In the genomic region with DNA sequence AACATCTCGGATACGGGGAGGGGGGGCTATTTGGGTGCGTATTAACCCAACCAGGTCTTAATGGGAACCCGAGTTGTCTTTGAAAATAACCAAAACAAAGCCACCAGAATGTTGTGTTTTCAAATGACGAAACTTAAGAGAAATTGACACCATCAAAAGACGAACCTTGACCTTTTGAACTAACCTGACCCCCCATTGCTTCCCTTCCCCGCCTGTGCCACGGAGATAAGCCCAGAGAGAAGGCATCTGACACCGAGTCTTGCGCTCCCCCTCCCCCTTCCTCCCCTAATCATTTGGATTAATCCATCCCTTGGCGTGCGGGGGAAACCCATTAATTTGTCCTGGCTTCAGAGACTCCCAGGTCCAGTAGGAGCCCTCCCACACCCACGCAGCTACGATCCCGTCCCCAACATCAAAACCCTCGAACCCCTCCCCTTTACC, we compare ENCODE assay signal across 1 cellular context.
TF ChIP-seq lines count a peak whose summit lies in the region.

No MANE protein-coding gene starts in this region.

TF ChIP-seq in HepG2, 621 proteins besides CTCF, POLR2A, EP300 and RAD21 (continued from another document):
- TF ChIP-seq AKNA (CRISPR knock-in tag; IDR thresholded peaks at IDR 0.05; ENCODE audit: borderline replicate concordance) (no peak), KDM2A (CRISPR knock-in tag; IDR thresholded peaks at IDR 0.05; ENCODE audit: borderline replicate concordance, low read depth) (no peak), PATZ1 (CRISPR knock-in tag; IDR thresholded peaks at IDR 0.05) (peak; percentile 64; the same call in 1 of the 2 replicates), POGZ (CRISPR knock-in tag; IDR thresholded peaks at IDR 0.05) (no peak; the same call in 1 of the 2 replicates), ZNF256 (CRISPR knock-in tag; conservative IDR thresholded peaks at IDR 0.05) (no peak), ZNF709 (CRISPR knock-in tag; IDR thresholded peaks at IDR 0.05) (0 out of 2 replicates have a peak, but pooled peaks have one; percentile 25), KDM1A (CRISPR knock-in tag; IDR thresholded peaks at IDR 0.05) (no peak), MAZ (IDR thresholded peaks at IDR 0.05; ENCODE audit: borderline replicate concordance, low read depth, low read length) (no peak), MAZ (CRISPR knock-in tag; IDR thresholded peaks at IDR 0.05; ENCODE audit: low read depth) (peak; percentile 52), NCOR1 (IDR thresholded peaks at IDR 0.05; ENCODE audit: borderline replicate concordance, low read length) (peak; percentile 69; the same call in 1 of the 2 replicates), HNF4G (IDR thresholded peaks at IDR 0.05; ENCODE audit: borderline replicate concordance, low read depth, low read length) (peak; percentile 81), HNF4G (CRISPR knock-in tag; IDR thresholded peaks at IDR 0.05; ENCODE audit: borderline replicate concordance, low read depth) (no peak), ZNF569 (CRISPR knock-in tag; IDR thresholded peaks at IDR 0.05; ENCODE audit: borderline replicate concordance) (no peak)
- TF ChIP-seq, protein P1, sequence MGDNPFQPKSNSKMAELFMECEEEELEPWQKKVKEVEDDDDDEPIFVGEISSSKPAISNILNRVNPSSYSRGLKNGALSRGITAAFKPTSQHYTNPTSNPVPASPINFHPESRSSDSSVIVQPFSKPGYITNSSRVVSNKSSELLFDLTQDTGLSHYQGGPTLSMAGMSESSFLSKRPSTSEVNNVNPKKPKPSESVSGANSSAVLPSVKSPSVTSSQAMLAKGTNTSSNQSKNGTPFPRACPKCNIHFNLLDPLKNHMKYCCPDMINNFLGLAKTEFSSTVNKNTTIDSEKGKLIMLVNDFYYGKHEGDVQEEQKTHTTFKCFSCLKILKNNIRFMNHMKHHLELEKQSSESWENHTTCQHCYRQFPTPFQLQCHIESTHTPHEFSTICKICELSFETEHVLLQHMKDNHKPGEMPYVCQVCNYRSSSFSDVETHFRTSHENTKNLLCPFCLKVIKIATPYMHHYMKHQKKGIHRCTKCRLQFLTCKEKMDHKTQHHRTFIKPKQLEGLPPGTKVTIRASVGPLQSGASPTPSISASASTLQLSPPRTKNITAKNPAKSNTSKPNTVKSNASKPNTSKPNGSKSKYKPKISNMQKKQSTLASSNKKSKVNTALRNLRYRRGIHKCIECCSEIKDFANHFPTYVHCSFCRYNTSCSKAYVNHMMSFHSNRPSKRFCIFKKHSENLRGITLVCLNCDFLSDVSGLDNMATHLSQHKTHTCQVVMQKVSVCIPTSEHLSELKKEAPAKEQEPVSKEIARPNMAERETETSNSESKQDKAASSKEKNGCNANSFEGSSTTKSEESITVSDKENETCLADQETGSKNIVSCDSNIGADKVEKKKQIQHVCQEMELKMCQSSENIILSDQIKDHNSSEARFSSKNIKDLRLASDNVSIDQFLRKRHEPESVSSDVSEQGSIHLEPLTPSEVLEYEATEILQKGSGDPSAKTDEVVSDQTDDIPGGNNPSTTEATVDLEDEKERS (CRISPR knock-in tag; IDR thresholded peaks at IDR 0.05): no peak
- TF ChIP-seq, protein P2, sequence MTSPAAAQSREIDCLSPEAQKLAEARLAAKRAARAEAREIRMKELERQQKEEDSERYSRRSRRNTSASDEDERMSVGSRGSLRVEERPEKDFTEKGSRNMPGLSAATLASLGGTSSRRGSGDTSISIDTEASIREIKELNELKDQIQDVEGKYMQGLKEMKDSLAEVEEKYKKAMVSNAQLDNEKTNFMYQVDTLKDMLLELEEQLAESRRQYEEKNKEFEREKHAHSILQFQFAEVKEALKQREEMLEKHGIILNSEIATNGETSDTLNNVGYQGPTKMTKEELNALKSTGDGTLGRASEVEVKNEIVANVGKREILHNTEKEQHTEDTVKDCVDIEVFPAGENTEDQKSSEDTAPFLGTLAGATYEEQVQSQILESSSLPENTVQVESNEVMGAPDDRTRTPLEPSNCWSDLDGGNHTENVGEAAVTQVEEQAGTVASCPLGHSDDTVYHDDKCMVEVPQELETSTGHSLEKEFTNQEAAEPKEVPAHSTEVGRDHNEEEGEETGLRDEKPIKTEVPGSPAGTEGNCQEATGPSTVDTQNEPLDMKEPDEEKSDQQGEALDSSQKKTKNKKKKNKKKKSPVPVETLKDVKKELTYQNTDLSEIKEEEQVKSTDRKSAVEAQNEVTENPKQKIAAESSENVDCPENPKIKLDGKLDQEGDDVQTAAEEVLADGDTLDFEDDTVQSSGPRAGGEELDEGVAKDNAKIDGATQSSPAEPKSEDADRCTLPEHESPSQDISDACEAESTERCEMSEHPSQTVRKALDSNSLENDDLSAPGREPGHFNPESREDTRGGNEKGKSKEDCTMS (CRISPR knock-in tag; conservative IDR thresholded peaks at IDR 0.05): no peak
- TF ChIP-seq, protein P3, sequence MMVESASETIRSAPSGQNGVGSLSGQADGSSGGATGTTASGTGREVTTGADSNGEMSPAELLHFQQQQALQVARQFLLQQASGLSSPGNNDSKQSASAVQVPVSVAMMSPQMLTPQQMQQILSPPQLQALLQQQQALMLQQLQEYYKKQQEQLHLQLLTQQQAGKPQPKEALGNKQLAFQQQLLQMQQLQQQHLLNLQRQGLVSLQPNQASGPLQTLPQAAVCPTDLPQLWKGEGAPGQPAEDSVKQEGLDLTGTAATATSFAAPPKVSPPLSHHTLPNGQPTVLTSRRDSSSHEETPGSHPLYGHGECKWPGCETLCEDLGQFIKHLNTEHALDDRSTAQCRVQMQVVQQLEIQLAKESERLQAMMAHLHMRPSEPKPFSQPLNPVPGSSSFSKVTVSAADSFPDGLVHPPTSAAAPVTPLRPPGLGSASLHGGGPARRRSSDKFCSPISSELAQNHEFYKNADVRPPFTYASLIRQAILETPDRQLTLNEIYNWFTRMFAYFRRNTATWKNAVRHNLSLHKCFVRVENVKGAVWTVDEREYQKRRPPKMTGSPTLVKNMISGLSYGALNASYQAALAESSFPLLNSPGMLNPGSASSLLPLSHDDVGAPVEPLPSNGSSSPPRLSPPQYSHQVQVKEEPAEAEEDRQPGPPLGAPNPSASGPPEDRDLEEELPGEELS (CRISPR knock-in tag; IDR thresholded peaks at IDR 0.05): peak; percentile 61
